In genomic region chr5:143218563-143219170, GRCh38 we compare ENCODE assay signal across 21 cellular contexts.
A peak's percentile ranks its signal among the peaks of the same experiment; 100 is the strongest.
DNase-seq lines count a peak whose midpoint lies in the region; ATAC-seq, FAIRE-seq and TF ChIP-seq lines count a peak whose summit lies in the region.
"Had no signal": no experiment of that assay in that cellular context is flagged by ENCODE, and none has a peak within 500 bp of the region (broad histone marks: within the 10 kb centered on the region; RNA-seq: fewer than 3 reads in every experiment).

No MANE protein-coding gene starts in this region.

- no peak overlapping the region for H3K4me3 Mint-ChIP-seq in activated CD4-positive, alpha-beta T cell treated with anti-CD3 and anti-CD28 coated beads for 36 hours
- H3K4me3 Mint-ChIP-seq in activated CD4-positive, alpha-beta T cell treated with anti-CD3 and anti-CD28 coated beads, Interleukin-2, amount 10 ng/mL, durations not matched to agents 24 days and 14 days: no peak overlapping the region
- H3K4me3 Mint-ChIP-seq: activated CD8-positive, alpha-beta memory T cell treated with anti-CD3 and anti-CD28 coated beads, Interleukin-2, amount 10 ng/mL, durations not matched to agents 7 days and 5 days; CD14-positive monocyte; memory B cell; T-helper 2 cell treated with Interferon-gamma antibody and Interleukin-4, amounts not matched to agents 5 μg/mL and 100 μg/mL, for 36 hours had no signal

- POLR2A ChIA-PET in activated CD4-positive, alpha-beta T cell treated with anti-CD3 and anti-CD28 coated beads for 36 hours (lab: Charles Lee): no interaction called here

- H3K36me3 Mint-ChIP-seq in activated CD4-positive, alpha-beta T cell treated with anti-CD3 and anti-CD28 coated beads for 36 hours (ENCODE audit: low read depth): peaks cover 17% of the 10 kb centered on the region
- peaks cover 10% of the 10 kb centered on the region for H3K36me3 Mint-ChIP-seq in activated CD4-positive, alpha-beta T cell treated with anti-CD3 and anti-CD28 coated beads, Interleukin-2, amount 10 ng/mL, durations not matched to agents 24 days and 14 days (ENCODE audit: low read depth)

- intact Hi-C loops in activated CD4-positive, alpha-beta T cell treated with anti-CD3 and anti-CD28 coated beads for 36 hours (cut with DNase I, micrococcal nuclease): no loop called here
- intact Hi-C loops in activated CD4-positive, alpha-beta T cell treated with anti-CD3 and anti-CD28 coated beads, Interleukin-2, amount 10 ng/mL, durations not matched to agents 24 days and 14 days (cut with micrococcal nuclease): loop anchor here (5.0 to 10.0 kb wide), 2 partner anchors 44 to 606 kb away; no protein-coding TSS in a partner anchor

- no peak for DNase-seq in activated CD4-positive, alpha-beta T cell treated with anti-CD3 and anti-CD28 coated beads for 36 hours
- DNase-seq in activated CD4-positive, alpha-beta T cell treated with anti-CD3 and anti-CD28 coated beads, Interleukin-2, amount 10 ng/mL, durations not matched to agents 24 days and 14 days: no peak
- DNase-seq in GM12892 (ENCODE audit: insufficient read length) (no peak), NCI-H774 (lab: John Stamatoyannopoulos, UW) (peak; percentile 24), kidney tubule cell (ENCODE audit: low spot score) (peak; percentile 55), T-helper 2 cell (no peak)
- DNase-seq in activated CD4-positive, alpha-beta T cell treated with anti-CD3 and anti-CD28 coated beads for 48 hours: no peak
- DNase-seq: ACHN; activated CD8-positive, alpha-beta memory T cell treated with anti-CD3 and anti-CD28 coated beads, Interleukin-2, amount 10 ng/mL, durations not matched to agents 7 days and 5 days; activated gamma-delta T cell treated with Interleukin-2 at 50 U/mL for 16 hours; central memory CD4-positive, alpha-beta T cell; DND-41; heart right ventricle; NCI-H1436; NCI-H446 treated with DMSO at 0.1 percent for 48 hours; stimulated activated CD4-positive, alpha-beta T cell treated with anti-CD3 and anti-CD28 coated beads, Interleukin-4, amount 100 ng/mL, for 1 hour had no signal

- H3K27ac Mint-ChIP-seq in activated CD4-positive, alpha-beta T cell treated with anti-CD3 and anti-CD28 coated beads for 36 hours: peak overlapping the region; percentile 14
- H3K27ac Mint-ChIP-seq in activated CD4-positive, alpha-beta T cell treated with anti-CD3 and anti-CD28 coated beads, Interleukin-2, amount 10 ng/mL, durations not matched to agents 24 days and 14 days: no peak overlapping the region
- H3K27ac Mint-ChIP-seq: memory B cell had no signal

- no peak for ATAC-seq in activated CD4-positive, alpha-beta T cell treated with anti-CD3 and anti-CD28 coated beads for 36 hours
- ATAC-seq in GM21619 (IDR thresholded peaks at IDR 0.05; ENCODE audit: unreplicated experiment): no peak
- ATAC-seq: activated CD8-positive, alpha-beta memory T cell treated with anti-CD3 and anti-CD28 coated beads, Interleukin-2, amount 10 ng/mL, durations not matched to agents 7 days and 5 days; heart right ventricle had no signal

- H3K9me3 Mint-ChIP-seq in activated CD4-positive, alpha-beta T cell treated with anti-CD3 and anti-CD28 coated beads for 36 hours (ENCODE audit: low read depth): no peaks in the 10 kb centered on the region
- peaks cover 7% of the 10 kb centered on the region for H3K9me3 Mint-ChIP-seq in activated CD4-positive, alpha-beta T cell treated with anti-CD3 and anti-CD28 coated beads, Interleukin-2, amount 10 ng/mL, durations not matched to agents 24 days and 14 days
- H3K9me3 Mint-ChIP-seq: CD14-positive monocyte; memory B cell; T-helper 2 cell treated with Interferon-gamma antibody and Interleukin-4, amounts not matched to agents 5 μg/mL and 100 μg/mL, for 36 hours had no signal

- H3K27me3 Mint-ChIP-seq in activated CD4-positive, alpha-beta T cell treated with anti-CD3 and anti-CD28 coated beads for 36 hours: no peaks in the 10 kb centered on the region
- H3K27me3 Mint-ChIP-seq in activated CD4-positive, alpha-beta T cell treated with anti-CD3 and anti-CD28 coated beads, Interleukin-2, amount 10 ng/mL, durations not matched to agents 24 days and 14 days: no peaks in the 10 kb centered on the region
- H3K27me3 Mint-ChIP-seq: activated CD8-positive, alpha-beta memory T cell treated with anti-CD3 and anti-CD28 coated beads, Interleukin-2, amount 10 ng/mL, durations not matched to agents 7 days and 5 days; memory B cell; progenitor cell of endocrine pancreas had no signal

- H3K4me1 Mint-ChIP-seq in activated CD4-positive, alpha-beta T cell treated with anti-CD3 and anti-CD28 coated beads for 36 hours: peaks cover 66% of the 10 kb centered on the region
- peaks cover 64% of the 10 kb centered on the region for H3K4me1 Mint-ChIP-seq in activated CD4-positive, alpha-beta T cell treated with anti-CD3 and anti-CD28 coated beads, Interleukin-2, amount 10 ng/mL, durations not matched to agents 24 days and 14 days

- FAIRE-seq in GM12892 (lab: Jason Lieb, UNC): peak; percentile 57

- CTCF ChIA-PET in activated CD4-positive, alpha-beta T cell treated with anti-CD3 and anti-CD28 coated beads for 36 hours (lab: Charles Lee): interaction anchor here (1.0 to 1.4 kb wide), 3 partner anchors 8 to 498 kb away, joined by 3 read pairs; no protein-coding TSS in a partner anchor

- TF ChIP-seq POLR2A in GM12892 (IDR thresholded peaks at IDR 0.05; ENCODE audit: low read depth, low read length): no peak

Comparison
In these comparisons a context has a peak if more than half of its experiments do, and no peak if none do; other contexts are left out.
1. DNase-seq: peak in NCI-H774 (single experiment) and kidney tubule cell (single experiment); none in activated CD4-positive, alpha-beta T cell treated with anti-CD3 and anti-CD28 coated beads for 36 hours (single experiment), activated CD4-positive, alpha-beta T cell treated with anti-CD3 and anti-CD28 coated beads, Interleukin-2, amount 10 ng/mL, durations not matched to agents 24 days and 14 days (single experiment), GM12892 (single experiment), activated CD4-positive, alpha-beta T cell treated with anti-CD3 and anti-CD28 coated beads for 48 hours (single experiment) and T-helper 2 cell (0 of 5).